10 cellular contexts compared by ENCODE assay signal in the genomic region with DNA sequence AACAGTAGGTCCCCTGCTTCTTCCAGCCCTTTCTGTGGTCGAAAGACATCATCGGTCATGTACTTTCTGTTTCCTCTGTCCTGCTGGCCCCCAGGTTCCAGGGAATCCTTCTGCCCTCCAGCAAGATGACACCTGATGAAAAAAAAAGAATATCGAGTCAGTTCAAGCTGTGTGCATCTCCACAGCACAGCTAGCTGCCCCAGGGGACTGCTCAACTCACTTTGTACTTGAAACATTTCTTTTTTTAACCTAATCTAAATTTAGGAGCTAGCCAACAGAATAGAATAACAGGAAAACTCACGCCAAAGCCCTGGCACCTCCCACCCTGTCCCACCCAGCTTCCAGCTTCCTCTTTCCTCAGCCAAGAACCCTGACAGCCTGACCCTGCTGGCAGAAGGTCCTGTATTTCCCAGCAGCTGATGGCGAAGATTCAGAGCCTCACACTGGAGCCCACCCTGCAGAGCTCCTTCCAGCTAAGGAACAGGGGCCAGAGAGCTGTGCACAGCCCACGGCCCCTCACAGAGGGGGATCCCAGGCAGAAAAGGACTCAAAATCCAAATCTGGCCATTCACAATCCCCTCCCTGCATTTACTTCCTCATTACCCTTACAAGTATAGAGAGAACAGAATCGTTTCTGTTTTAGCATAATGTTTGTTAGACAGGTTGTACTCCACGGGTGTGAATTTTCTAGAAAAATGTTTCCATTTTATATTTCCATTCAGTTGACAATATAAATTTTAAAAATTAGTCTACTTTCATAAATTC.
DNase-seq lines count a peak whose midpoint lies in the region; ATAC-seq and TF ChIP-seq lines count a peak whose summit lies in the region.
"Had no signal": no experiment of that assay in that cellular context is flagged by ENCODE, and none has a peak within 500 bp of the region (broad histone marks: within the 10 kb centered on the region; RNA-seq: fewer than 3 reads in every experiment).

No MANE protein-coding gene starts in this region.

- H3K27ac Mint-ChIP-seq in nephron: peak overlapping the region; percentile 84 to 96 (median 91)
- no peak overlapping the region for H3K27ac Mint-ChIP-seq in CD4-positive, alpha-beta T cell
- H3K27ac Mint-ChIP-seq: activated naive CD8-positive, alpha-beta T cell treated with anti-CD3 and anti-CD28 coated beads, Interleukin-2, amount 10 ng/mL, durations not matched to agents 7 days and 5 days had no signal

- H3K36me3 Mint-ChIP-seq in nephron (ENCODE audit: low read depth): no peaks in the 10 kb centered on the region
- no peaks in the 10 kb centered on the region for H3K36me3 Mint-ChIP-seq in CD4-positive, alpha-beta T cell (ENCODE audit: low read depth)
- H3K36me3 Mint-ChIP-seq: activated naive CD8-positive, alpha-beta T cell treated with anti-CD3 and anti-CD28 coated beads, Interleukin-2, amount 10 ng/mL, durations not matched to agents 7 days and 5 days had no signal

- H3K27me3 ChIP-seq in CD4-positive, alpha-beta T cell (ENCODE audit: control insufficient read depth, insufficient read depth, low read length): no peaks in the 10 kb centered on the region

- H3K27me3 Mint-ChIP-seq in nephron (ENCODE audit: low read depth): no peaks in the 10 kb centered on the region
- no peaks in the 10 kb centered on the region for H3K27me3 Mint-ChIP-seq in CD4-positive, alpha-beta T cell

- H3K4me3 Mint-ChIP-seq in nephron: peak overlapping the region in 1 of 3 experiments; percentile 53
- H3K4me3 Mint-ChIP-seq in CD4-positive, alpha-beta T cell: no peak overlapping the region
- H3K4me3 Mint-ChIP-seq: activated naive CD8-positive, alpha-beta T cell treated with anti-CD3 and anti-CD28 coated beads, Interleukin-2, amount 10 ng/mL, durations not matched to agents 7 days and 5 days had no signal

- H3K9me3 Mint-ChIP-seq in nephron: no peaks in the 10 kb centered on the region
- H3K9me3 Mint-ChIP-seq in CD4-positive, alpha-beta T cell: no peaks in the 10 kb centered on the region
- H3K9me3 Mint-ChIP-seq: activated naive CD8-positive, alpha-beta T cell treated with anti-CD3 and anti-CD28 coated beads, Interleukin-2, amount 10 ng/mL, durations not matched to agents 7 days and 5 days had no signal

- ATAC-seq in CD4-positive, alpha-beta T cell (ENCODE audit: poor library complexity): no peak

- intact Hi-C loops in CD4-positive, alpha-beta T cell (cut with DNase I, micrococcal nuclease): no loop called here

- TF ChIP-seq CTCF in fibroblast of mammary gland (conservative IDR thresholded peaks at IDR 0.05; ENCODE audit: control insufficient read depth, insufficient read depth, low read depth, low read length): no peak
- no peak for TF ChIP-seq CTCF in nephron (IDR thresholded peaks at IDR 0.05; ENCODE audit: unreplicated experiment in 3 of 3)
- no peak for TF ChIP-seq CTCF in CD4-positive, alpha-beta T cell (IDR thresholded peaks at IDR 0.05)

- H3K9me3 ChIP-seq in CD4-positive, alpha-beta T cell (ENCODE audit: control insufficient read depth, low read length): no peaks in the 10 kb centered on the region

- peaks cover 62% of the 10 kb centered on the region for H3K4me1 Mint-ChIP-seq in nephron
- H3K4me1 Mint-ChIP-seq in CD4-positive, alpha-beta T cell (ENCODE audit: low read depth): peaks cover 21% of the 10 kb centered on the region

- POLR2A ChIA-PET in CD4-positive, alpha-beta T cell (lab: Charles Lee): no interaction called here

- DNase-seq in AML-193 (lab: John Stamatoyannopoulos, UW) (peak; percentile 22 to 32), RPMI7951 (ENCODE audit: low read depth) (peak; percentile 57), fibroblast of mammary gland (ENCODE audit: low read depth) (peak; percentile 28), GM19238 (ENCODE audit: insufficient read length, low spot score) (no peak), cortex of kidney (lab: John Stamatoyannopoulos, UW) (no peak), NCI-H510A treated with DMSO at 0.1 percent for 48 hours (lab: John Stamatoyannopoulos, UW) (no peak)
- DNase-seq in CD4-positive, alpha-beta T cell: no peak
- DNase-seq: activated naive CD8-positive, alpha-beta T cell treated with anti-CD3 and anti-CD28 coated beads, Interleukin-2, amount 10 ng/mL, durations not matched to agents 7 days and 5 days; NCI-H1436 had no signal

- no peak overlapping the region for H3K4me3 ChIP-seq in fibroblast of mammary gland (ENCODE audit: control insufficient read depth, low read depth, low read length)

- CTCF ChIA-PET in CD4-positive, alpha-beta T cell (lab: Charles Lee): no interaction called here

- H3K27ac ChIP-seq in CD4-positive, alpha-beta T cell (ENCODE audit: low read depth, low read length): no peak overlapping the region

Comparison
In these comparisons a context has a peak if more than half of its experiments do, and no peak if none do; other contexts are left out.
1. DNase-seq: peak in AML-193 (2 of 2), RPMI7951 (single experiment) and fibroblast of mammary gland (single experiment); none in GM19238 (single experiment), cortex of kidney (single experiment), NCI-H510A treated with DMSO at 0.1 percent for 48 hours (single experiment) and CD4-positive, alpha-beta T cell (0 of 10).